ENCODE assay signal across 19 cellular contexts in the genomic region with DNA sequence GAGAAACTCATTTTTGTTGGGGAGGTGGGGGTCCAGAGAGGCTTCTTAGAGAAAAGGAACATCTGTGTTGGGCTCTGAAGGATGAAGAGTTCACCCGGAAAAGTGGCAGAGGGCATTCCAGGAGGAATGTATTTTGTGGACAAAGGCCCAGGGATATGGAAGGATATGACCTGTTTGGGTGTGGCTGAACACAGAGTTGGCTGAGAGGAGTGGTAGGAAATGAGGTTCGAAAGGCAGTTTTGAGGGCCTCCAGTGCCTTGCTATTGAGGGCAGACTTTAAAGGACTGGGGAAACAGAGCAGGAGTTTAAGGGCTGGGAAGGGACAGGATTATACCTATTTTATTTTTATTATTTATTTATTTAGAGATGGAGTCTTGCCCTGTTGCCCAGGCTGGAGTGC. TPM values are rescaled to one million over a fixed set of nuclear protein-coding genes. Genes with fewer than 3 reads are reported as not detected.
DNase-seq lines count a peak whose midpoint lies in the region; ATAC-seq, FAIRE-seq and TF ChIP-seq lines count a peak whose summit lies in the region.
"Had no signal": no experiment of that assay in that cellular context is flagged by ENCODE, and none has a peak within 500 bp of the region (broad histone marks: within the 10 kb centered on the region; RNA-seq: fewer than 3 reads in every experiment).

No MANE protein-coding gene starts in this region.

- H4K20me1 ChIP-seq in PC-3 (ENCODE audit: low read length) (no peaks in the 10 kb centered on the region), keratinocyte (ENCODE audit: control insufficient read depth, extremely low read depth, insufficient read depth, low read length) (no peaks in the 10 kb centered on the region)

- dilution Hi-C loops in keratinocyte (cut with MboI; ENCODE audit: extremely low pct_ligation_motif_present, low sequenced_read_pairs) = no loop called here

- no peaks in the 10 kb centered on the region for H3K27me3 Mint-ChIP-seq in MCF 10A (ENCODE audit: insufficient read depth, unreplicated experiment)
- H3K27me3 Mint-ChIP-seq: activated CD4-positive, alpha-beta memory T cell treated with anti-CD3 and anti-CD28 coated beads, Interleukin-2, amount 10 ng/mL, durations not matched to agents 7 days and 5 days; T-helper 17 cell had no signal

- H3K9me2 ChIP-seq in PC-3 (replicated peaks; ENCODE audit: low read length) = no peaks in the 10 kb centered on the region

- H3F3A ChIP-seq in PC-3 (ENCODE audit: low read length, unreplicated experiment) = no peaks in the 10 kb centered on the region

- peak; percentile 76 for FAIRE-seq in keratinocyte (lab: Jason Lieb, UNC)
- FAIRE-seq in small intestine (lab: Jason Lieb, UNC) = no peak
- no peak for FAIRE-seq in GM19239 (lab: Jason Lieb, UNC)
- FAIRE-seq: G401.6, GM12878 had no signal

- 0 out of 2 replicates have a peak overlapping the region, but pooled peaks have one; percentile 15 for H3K4me2 ChIP-seq in PC-3 (ENCODE audit: low read length)
- peak overlapping the region; percentile 20 for H3K4me2 ChIP-seq in keratinocyte (ENCODE audit: control insufficient read depth, extremely low read depth, insufficient read depth, low read depth, low read length)

- no peaks in the 10 kb centered on the region for H3K36me3 Mint-ChIP-seq in MCF 10A (ENCODE audit: insufficient read depth, unreplicated experiment)
- H3K36me3 Mint-ChIP-seq: WTC11 had no signal

- H3K4me3 ChIP-seq in PC-3 (ENCODE audit: low read length) = no peak overlapping the region
- H3K4me3 ChIP-seq in keratinocyte (ENCODE audit: control insufficient read depth in 2 of 3, extremely low read depth in 1 of 3, insufficient read depth in 2 of 3, low read depth in 1 of 3, low read length in 3 of 3) = no peak overlapping the region
- no peak overlapping the region for H3K4me3 ChIP-seq in small intestine (ENCODE audit: low read depth in 1 of 2, low read length in 2 of 2)
- H3K4me3 ChIP-seq: GM12878 had no signal

- peaks cover 2% of the 10 kb centered on the region for H3K9me1 ChIP-seq in keratinocyte (ENCODE audit: control insufficient read depth, extremely low read depth, insufficient read depth, low read length)

- DNase-seq in PC-3 (peak; percentile 47), MCF 10A (ENCODE audit: unreplicated experiment) (no peak), keratinocyte (ENCODE audit: low read depth, low spot score) (no peak), small intestine (peak; percentile 80), GM19239 (ENCODE audit: insufficient read length, low spot score) (no peak), erythroblast (lab: John Stamatoyannopoulos, UW) (no peak)
- DNase-seq: activated CD4-positive, alpha-beta memory T cell treated with anti-CD3 and anti-CD28 coated beads, Interleukin-2, amount 10 ng/mL, durations not matched to agents 7 days and 5 days; activated T-cell treated with anti-CD3 and anti-CD28 coated beads, Interleukin-2, amount 50 U/mL, for 48 hours; AML-193; cerebellar nuclear complex; mesenchymal stem cell; MM.1S; NCI-H524; stimulated activated CD4-positive, alpha-beta T cell treated with anti-CD3 and anti-CD28 coated beads, Interleukin-2, amount 100 ng/mL, for 24 hours; T-helper 17 cell had no signal

- H3K4me1 Mint-ChIP-seq in MCF 10A (ENCODE audit: insufficient read depth, unreplicated experiment) = peaks cover 35% of the 10 kb centered on the region

- H3K27ac ChIP-seq in PC-3 (ENCODE audit: low read length) = peak overlapping the region; percentile 59
- peak overlapping the region; percentile 70 for H3K27ac ChIP-seq in keratinocyte (ENCODE audit: control insufficient read depth, insufficient read depth, low read length)
- peak overlapping the region; percentile 70 to 90 for H3K27ac ChIP-seq in small intestine (ENCODE audit: low read depth in 1 of 2, low read length in 1 of 2)

- 20 to 53% (median 31%) methylated on average over 2 of the region's 2 CpGs for WGBS in small intestine, 3 donors

- H3K4me1 ChIP-seq in PC-3 (ENCODE audit: insufficient read depth, low read length) (peaks cover 18% of the 10 kb centered on the region), keratinocyte (ENCODE audit: control insufficient read depth, extremely low read depth, insufficient read depth, low read length) (peaks cover 42% of the 10 kb centered on the region), small intestine (ENCODE audit: control insufficient read depth in 2 of 2, insufficient read depth in 1 of 2, low read depth in 1 of 2, low read length in 1 of 2) (peaks cover 4% of the 10 kb centered on the region in 2 donors)

- CTCF ChIA-PET in PC-3 (lab: Charles Lee) (no interaction called here), MCF 10A (lab: Yijun Ruan, JAX) (interaction anchor here (3.7 kb wide), 1 partner anchor 40 kb away, joined by 15 read pairs; no protein-coding TSS in a partner anchor)

- H3K79me2 ChIP-seq in PC-3 (ENCODE audit: low read length) = no peaks in the 10 kb centered on the region
- H3K79me2 ChIP-seq in keratinocyte (ENCODE audit: control insufficient read depth, insufficient read depth, low read length) = no peaks in the 10 kb centered on the region

- intact Hi-C loops in PC-3 (cut with micrococcal nuclease) (no loop called here), MCF 10A (cut with micrococcal nuclease) (loop anchor here (1.0 kb wide), 1 partner anchor 101 kb away; no protein-coding TSS in a partner anchor)

- TF ChIP-seq CTCF in PC-3 (conservative IDR thresholded peaks at IDR 0.05; ENCODE audit: low read depth, low read length) (no peak), MCF 10A (IDR thresholded peaks at IDR 0.05; ENCODE audit: unreplicated experiment) (no peak), keratinocyte (optimal IDR thresholded peaks at IDR 0.05 in 1 of 3, IDR thresholded peaks at IDR 0.05 in 1 of 3, conservative IDR thresholded peaks at IDR 0.05 in 1 of 3; ENCODE audit: extremely low read depth in 1 of 3, insufficient read depth in 2 of 3, low read length in 3 of 3) (no peak)

- no peak overlapping the region for H3K27ac Mint-ChIP-seq in MCF 10A (ENCODE audit: low read depth, unreplicated experiment)
- H3K27ac Mint-ChIP-seq: activated CD4-positive, alpha-beta memory T cell treated with anti-CD3 and anti-CD28 coated beads, Interleukin-2, amount 10 ng/mL, durations not matched to agents 7 days and 5 days; T-helper 17 cell; WTC11 had no signal

- TF ChIP-seq POLR2A in erythroblast (IDR thresholded peaks at IDR 0.05; ENCODE audit: low read length) = no peak

- H3K9me3 Mint-ChIP-seq in MCF 10A (ENCODE audit: unreplicated experiment) = no peaks in the 10 kb centered on the region
- H3K9me3 Mint-ChIP-seq: activated CD4-positive, alpha-beta memory T cell treated with anti-CD3 and anti-CD28 coated beads, Interleukin-2, amount 10 ng/mL, durations not matched to agents 7 days and 5 days; WTC11 had no signal

- no peaks in the 10 kb centered on the region for H3K36me3 ChIP-seq in PC-3 (ENCODE audit: low read depth, low read length)
- no peaks in the 10 kb centered on the region for H3K36me3 ChIP-seq in keratinocyte (ENCODE audit: control insufficient read depth in 2 of 2, extremely low read depth in 1 of 2, insufficient read depth in 2 of 2, low read length in 2 of 2)
- no peaks in the 10 kb centered on the region for H3K36me3 ChIP-seq in small intestine (ENCODE audit: control insufficient read depth in 2 of 2, insufficient read depth in 2 of 2, low read length in 2 of 2)

- no TSS peak for BruUV-seq in PC-3 (replicated peaks; lab: Mats Ljungman, UMichigan)
- no TSS peak for BruUV-seq in MCF 10A (replicated peaks; lab: Mats Ljungman, UMichigan)

- H2AFZ ChIP-seq in PC-3 (ENCODE audit: low read length) = peak overlapping the region; percentile 22; the same call in 1 of the 2 replicates
- no peak overlapping the region for H2AFZ ChIP-seq in keratinocyte (ENCODE audit: control insufficient read depth, low read length)

- H3K9ac ChIP-seq in PC-3 (ENCODE audit: low read length) (no peak overlapping the region), keratinocyte (ENCODE audit: control insufficient read depth, extremely low read depth, insufficient read depth, low read length) (no peak overlapping the region)

- ATAC-seq in PC-3 (peak; percentile 59), HG03045 (IDR thresholded peaks at IDR 0.05; ENCODE audit: unreplicated experiment) (no peak)
- ATAC-seq: GM12878, T-helper 17 cell, WTC11 had no signal

- H3K4me3 Mint-ChIP-seq in MCF 10A (ENCODE audit: unreplicated experiment) = peak overlapping the region; percentile 13
- H3K4me3 Mint-ChIP-seq: activated CD4-positive, alpha-beta memory T cell treated with anti-CD3 and anti-CD28 coated beads, Interleukin-2, amount 10 ng/mL, durations not matched to agents 7 days and 5 days; T-helper 17 cell; WTC11 had no signal

- POLR2A ChIA-PET in PC-3 (lab: Charles Lee; ENCODE audit: unreplicated experiment) = no interaction called here
- POLR2A ChIA-PET in MCF 10A (lab: Yijun Ruan, JAX) = interaction anchor here (0.7 to 3.0 kb wide), 3 partner anchors 9 to 27 kb away, joined by 3 to 17 read pairs (median 3); a partner anchor contains a TSS

- H3K27me3 ChIP-seq in PC-3 (ENCODE audit: low read length) = no peaks in the 10 kb centered on the region
- H3K27me3 ChIP-seq in keratinocyte (ENCODE audit: control insufficient read depth, extremely low read depth, insufficient read depth, low read length) = no peaks in the 10 kb centered on the region
- H3K27me3 ChIP-seq in small intestine (ENCODE audit: control insufficient read depth in 2 of 2, insufficient read depth in 2 of 2, low read length in 2 of 2) = no peaks in the 10 kb centered on the region

- no peaks in the 10 kb centered on the region for H3K9me3 ChIP-seq in PC-3 (ENCODE audit: low read length)
- no peaks in the 10 kb centered on the region for H3K9me3 ChIP-seq in keratinocyte (ENCODE audit: control insufficient read depth, low read depth, low read length)
- no peaks in the 10 kb centered on the region for H3K9me3 ChIP-seq in small intestine (ENCODE audit: control insufficient read depth, low read depth)

RNA-seq across cellular contexts. Expression of a gene that starts 27.3 kb away (rescaled TPM):
- total RNA-seq in PC-3 (2014; rRNA removed) (20.7 and 32.4 TPM in 2 replicates), MCF 10A (2022) (131 and 154 TPM in 2 replicates)
- polyA plus RNA-seq in keratinocyte (31.3 to 53.8 TPM (median 42.9 TPM) in 3 replicates), small intestine (10 to 100 TPM; 19.5 to 49.3 (median 20.5) TPM)
- polyA plus RNA-seq in keratinocyte (2011; ENCODE audit: low read depth) = 43.3 TPM
- polyA plus RNA-seq in keratinocyte (2011; cell fraction: cytosol; rRNA removed) = 52.9 and 67.2 TPM in 2 replicates
- polyA plus RNA-seq in keratinocyte (2011; cell fraction: nucleus; rRNA removed) = 50.6 and 59.2 TPM in 2 replicates
- 49.9 and 65.8 TPM in 2 replicates for polyA plus RNA-seq in keratinocyte (2012; ENCODE audit: low replicate concordance)
- 53.1 to 145 TPM (median 57.9 TPM) in 3 replicates for polyA minus RNA-seq in keratinocyte
- polyA minus RNA-seq in keratinocyte (2011; cell fraction: cytosol; rRNA and poly(A)+ RNA removed) = 49.5 TPM
- polyA minus RNA-seq in keratinocyte (2011; cell fraction: nucleus; rRNA and poly(A)+ RNA removed) = 25.2 and 42.4 TPM in 2 replicates

Comparison
In these comparisons a context has a peak if more than half of its experiments do, and no peak if none do; other contexts are left out.
1. DNase-seq: peak in PC-3 (single experiment) and small intestine (single experiment); none in MCF 10A (single experiment), keratinocyte (single experiment), GM19239 (single experiment) and erythroblast (0 of 2).
2. Peak in every context shown above with its lines, with median percentiles within 50 percentile points of each other: H3K27ac ChIP-seq.